Comparison of ENCODE assay signal across 8 cellular contexts in genomic region chr9:129640086-129640870, GRCh38. TPM values are rescaled to one million over a fixed set of nuclear protein-coding genes. Genes with fewer than 3 reads are reported as not detected.
DNase-seq lines count a peak whose midpoint lies in the region; ATAC-seq and TF ChIP-seq lines count a peak whose summit lies in the region.

No MANE protein-coding gene starts in this region.

- H3K4me2 ChIP-seq in HCT116 (ENCODE audit: low read length) (peak overlapping the region; percentile 97), osteoblast (ENCODE audit: insufficient read depth, low read length) (peak overlapping the region; percentile 94)

- RAD21 ChIA-PET in HCT116 (lab: Charles Lee; ENCODE audit: low non-redundant PET in 1 of 2, low total read pairs in 2 of 2, uncharacterized antibody in 2 of 2, unreplicated experiment in 2 of 2), result no interaction called here

- H3K9ac ChIP-seq in HCT116 (ENCODE audit: low read length), result peak overlapping the region; percentile 79

- CTCF ChIA-PET in HCT116 (lab: Charles Lee), result interaction anchor here (0.9 to 2.6 kb wide), 5 partner anchors 12 to 509 kb away, joined by 3 to 7 read pairs (median 4); no protein-coding TSS in a partner anchor

- H3K36me3 ChIP-seq in HCT116 (ENCODE audit: control insufficient read depth in 1 of 2, insufficient read depth in 2 of 2, low read length in 2 of 2), result peaks cover 9 to 17% of the 10 kb centered on the region in 2 experiments; a peak in 3 of 4 replicates
- H3K36me3 ChIP-seq in osteoblast (ENCODE audit: insufficient read depth, low read length), result peaks cover 38% of the 10 kb centered on the region

- H3K9me2 ChIP-seq in HCT116 (ENCODE audit: insufficient read depth), result no peaks in the 10 kb centered on the region

- H3K4me3 ChIP-seq in HCT116 (replicated peaks in 1 of 2; ENCODE audit: low read depth in 1 of 2, low read length in 2 of 2) (peak overlapping the region; percentile 85 to 95), osteoblast (ENCODE audit: insufficient read depth, low read length) (peak overlapping the region; percentile 98)

- H3K4me1 ChIP-seq in HCT116 (ENCODE audit: control insufficient read depth in 1 of 2, insufficient read depth in 2 of 2, low read length in 2 of 2) (peaks cover 10 to 17% of the 10 kb centered on the region in 2 experiments; a peak in 3 of 4 replicates), osteoblast (ENCODE audit: insufficient read depth, low read length) (peaks cover 19% of the 10 kb centered on the region)

- no peak for TF ChIP-seq CTCF in HCT116 (IDR thresholded peaks at IDR 0.05 in 2 of 3, conservative IDR thresholded peaks at IDR 0.05 in 1 of 3; ENCODE audit: borderline replicate concordance in 1 of 3, insufficient read depth in 1 of 3, low read depth in 2 of 3, low read length in 2 of 3)
- TF ChIP-seq CTCF in osteoblast (IDR thresholded peaks at IDR 0.05; ENCODE audit: extremely low read depth, low read depth, low read length), result no peak

- H3K9me3 ChIP-seq in HCT116 (ENCODE audit: control insufficient read depth in 1 of 2, insufficient read depth in 1 of 2, low read depth in 1 of 2, low read length in 2 of 2) (no peaks in the 10 kb centered on the region), osteoblast (ENCODE audit: low read depth, low read length) (no peaks in the 10 kb centered on the region)

- H3K27me3 ChIP-seq in HCT116 (ENCODE audit: insufficient read depth, low read length), result no peaks in the 10 kb centered on the region
- no peaks in the 10 kb centered on the region for H3K27me3 ChIP-seq in osteoblast (ENCODE audit: insufficient read depth, low read length)

- intact Hi-C loops in HCT116 (cut with micrococcal nuclease), result loop anchor here (5.0 kb wide), 1 partner anchor 87 kb away; no protein-coding TSS in a partner anchor

- H2AFZ ChIP-seq in HCT116 (ENCODE audit: low read depth, low read length, poor library complexity, severe bottlenecking) (no peak overlapping the region), osteoblast (ENCODE audit: low read length) (no peak overlapping the region)

- POLR2A ChIA-PET in HCT116 (lab: Charles Lee), result no interaction called here

- TF ChIP-seq RAD21 in HCT116 (IDR thresholded peaks at IDR 0.05; ENCODE audit: low read depth), result no peak

- H4K20me1 ChIP-seq in HCT116 (ENCODE audit: insufficient read depth) (no peaks in the 10 kb centered on the region), osteoblast (ENCODE audit: insufficient read depth, low read length) (peaks cover 41% of the 10 kb centered on the region)

- BruUV-seq in HCT116 (replicated peaks; lab: Mats Ljungman, UMichigan), result no TSS peak

- H3K79me2 ChIP-seq in HCT116 (ENCODE audit: insufficient read depth, low read length), result peaks cover 51% of the 10 kb centered on the region
- peaks cover 60% of the 10 kb centered on the region for H3K79me2 ChIP-seq in osteoblast (ENCODE audit: insufficient read depth, low read length)

- H3K27ac ChIP-seq in HCT116 (ENCODE audit: low read depth, low read length), result no peak overlapping the region; the same call in 1 of the 2 replicates
- peak overlapping the region; percentile 77 for H3K27ac ChIP-seq in osteoblast (ENCODE audit: low read depth, low read length)

- ATAC-seq in HCT116 (no peak), HG03442 (IDR thresholded peaks at IDR 0.05; ENCODE audit: unreplicated experiment) (no peak), GM18868 (IDR thresholded peaks at IDR 0.05; ENCODE audit: unreplicated experiment) (no peak)

- DNase-seq in HCT116 (ENCODE audit: low read depth, low spot score), result no peak
- DNase-seq in NCI-H748 (lab: John Stamatoyannopoulos, UW; ENCODE audit: unreplicated experiment), result peak; percentile 78
- DNase-seq in dermis blood vessel endothelial cell, result peak; percentile 55
- no peak for DNase-seq in osteoblast (ENCODE audit: insufficient read length, low spot score, missing footprints)
- no peak for DNase-seq in germinal center (ENCODE audit: low spot score)
- no peak for DNase-seq in stimulated activated CD4-positive, alpha-beta T cell treated with anti-CD3 and anti-CD28 coated beads, Interleukin-4, amount 100 ng/mL, for 24 hours

- TF ChIP-seq POLR2A in HCT116 (IDR thresholded peaks at IDR 0.05; ENCODE audit: borderline replicate concordance, extremely low read depth, insufficient read depth, insufficient read length), result no peak

TF ChIP-seq in HCT116, 20 proteins besides CTCF, POLR2A, EP300 and RAD21:
- TF ChIP-seq YY1 (IDR thresholded peaks at IDR 0.05; ENCODE audit: extremely low read depth, insufficient replicate concordance, low read depth, low read length), result no peak
- TF ChIP-seq CEBPB (IDR thresholded peaks at IDR 0.05; ENCODE audit: low read depth), result no peak
- no peak for TF ChIP-seq ZNF274 (IDR thresholded peaks at IDR 0.05; ENCODE audit: low read depth, low read length)
- no peak for TF ChIP-seq EZH2phosphoT487 (IDR thresholded peaks at IDR 0.05; ENCODE audit: borderline replicate concordance)

RNA-seq across cellular contexts. Expression of gene ASB6, which starts 1.7 kb away (rescaled TPM):
- total RNA-seq in HCT116 (2021; ENCODE audit: unreplicated experiment) (21.6 TPM), dermis blood vessel endothelial cell (17.9 and 21.5 TPM in 2 replicates), osteoblast (21.0 and 23.9 TPM in 2 replicates)
- 18.3 and 20.7 TPM in 2 replicates for polyA plus RNA-seq in HCT116 (2012)

RNA-seq across cellular contexts. Expression of gene NTMT1, which starts 14.3 kb away (rescaled TPM):
- total RNA-seq in HCT116 (2021; ENCODE audit: unreplicated experiment), result 84.8 TPM
- polyA plus RNA-seq in HCT116 (2012), result 82.9 and 91.6 TPM in 2 replicates
- 15.7 and 20.1 TPM in 2 replicates for total RNA-seq in dermis blood vessel endothelial cell
- total RNA-seq in osteoblast, result 26.4 and 28.6 TPM in 2 replicates

RNA-seq across cellular contexts. Expression of gene C9orf50, which starts 19.4 kb away (rescaled TPM):
- total RNA-seq in HCT116 (2021; ENCODE audit: unreplicated experiment), result not detected
- not detected in 2 replicates for polyA plus RNA-seq in HCT116 (2012)
- not detected in 2 replicates for total RNA-seq in dermis blood vessel endothelial cell
- total RNA-seq in osteoblast, result under 0.01 and 0.36 TPM in 2 replicates

RNA-seq across cellular contexts. Expression of gene PRRX2, which starts 25.2 kb away (rescaled TPM):
- 25.5 TPM for total RNA-seq in HCT116 (2021; ENCODE audit: unreplicated experiment)
- 12.7 and 17.1 TPM in 2 replicates for polyA plus RNA-seq in HCT116 (2012)
- 0.56 and 1.2 TPM in 2 replicates for total RNA-seq in dermis blood vessel endothelial cell
- 27.5 and 34.8 TPM in 2 replicates for total RNA-seq in osteoblast

Comparison
In these comparisons a context has a peak if more than half of its experiments do, and no peak if none do; other contexts are left out.
1. DNase-seq: peak in NCI-H748 (single experiment) and dermis blood vessel endothelial cell (single experiment); none in HCT116 (single experiment), osteoblast (single experiment), germinal center (single experiment) and stimulated activated CD4-positive, alpha-beta T cell treated with anti-CD3 and anti-CD28 coated beads, Interleukin-4, amount 100 ng/mL, for 24 hours (single experiment).